ENCODE assay signal across 24 cellular contexts in genomic region chr6:15426395-15426794, GRCh38.
DNase-seq lines count a peak whose midpoint lies in the region; ATAC-seq and TF ChIP-seq lines count a peak whose summit lies in the region.
"Had no signal": no experiment of that assay in that cellular context is flagged by ENCODE, and none has a peak within 500 bp of the region (broad histone marks: within the 10 kb centered on the region; RNA-seq: fewer than 3 reads in every experiment).

No MANE protein-coding gene starts in this region.

- H3K9me3 Mint-ChIP-seq in nephron progenitor cell: no peaks in the 10 kb centered on the region
- H3K9me3 Mint-ChIP-seq in CD4-positive, alpha-beta memory T cell: no peaks in the 10 kb centered on the region
- H3K9me3 Mint-ChIP-seq in stimulated activated effector memory CD8-positive, alpha-beta T cell treated with anti-CD3 and anti-CD28 coated beads, Interleukin-12 subunit alpha, Interleukin-12 subunit beta, amount 100 ng/mL, for 72 hours: no peaks in the 10 kb centered on the region
- H3K9me3 Mint-ChIP-seq: activated T-helper 2 cell treated with anti-CD3 and anti-CD28 coated beads, Interferon-gamma antibody, Interleukin-2, Interleukin-4, amounts not matched to agents 10 μg/mL and 5 μg/mL and 100 μg/mL, durations not matched to agents 14 hours and 24 hours and 36 hours; stimulated activated naive CD8-positive, alpha-beta T cell treated with anti-CD3 and anti-CD28 coated beads, Interleukin-15, Interleukin-2, amounts not matched to agents 100 ng/mL and 50 ng/mL, for 24 hours; T-helper 2 cell treated with Interferon-gamma antibody and Interleukin-4, amounts not matched to agents 5 μg/mL and 100 μg/mL, for 36 hours had no signal

- POLR2A ChIA-PET in CD4-positive, alpha-beta memory T cell (lab: Charles Lee; ENCODE audit: partially characterized antibody): no interaction called here

- no peak for ATAC-seq in stimulated activated effector memory CD8-positive, alpha-beta T cell treated with anti-CD3 and anti-CD28 coated beads, Interleukin-12 subunit alpha, Interleukin-12 subunit beta, amount 100 ng/mL, for 72 hours
- ATAC-seq: right cardiac atrium, Right ventricle myocardium inferior had no signal

- no peak overlapping the region for H3K4me3 Mint-ChIP-seq in nephron progenitor cell
- H3K4me3 Mint-ChIP-seq in CD4-positive, alpha-beta memory T cell: no peak overlapping the region
- H3K4me3 Mint-ChIP-seq in stimulated activated effector memory CD8-positive, alpha-beta T cell treated with anti-CD3 and anti-CD28 coated beads, Interleukin-12 subunit alpha, Interleukin-12 subunit beta, amount 100 ng/mL, for 72 hours: no peak overlapping the region
- H3K4me3 Mint-ChIP-seq: activated naive CD8-positive, alpha-beta T cell; stimulated activated naive CD8-positive, alpha-beta T cell treated with anti-CD3 and anti-CD28 coated beads, Interleukin-15, Interleukin-2, amounts not matched to agents 100 ng/mL and 50 ng/mL, for 24 hours had no signal

- intact Hi-C loops in CD4-positive, alpha-beta memory T cell (cut with micrococcal nuclease): no loop called here

- DNase-seq in DMS53 treated with DMSO at 0.1 percent for 48 hours (lab: John Stamatoyannopoulos, UW; ENCODE audit: unreplicated experiment): peak; percentile 12
- DNase-seq in nephron progenitor cell: no peak
- DNase-seq in MG63: no peak
- DNase-seq in CD4-positive, alpha-beta memory T cell: no peak
- no peak for DNase-seq in stimulated activated effector memory CD8-positive, alpha-beta T cell treated with anti-CD3 and anti-CD28 coated beads, Interleukin-12 subunit alpha, Interleukin-12 subunit beta, amount 100 ng/mL, for 72 hours (ENCODE audit: low spot score in 2 of 2)
- DNase-seq: Caco-2; dorsolateral prefrontal cortex; heart right ventricle; KG1; NCI-H1694 treated with DMSO at 0.1 percent for 48 hours; NCI-H226; NCI-H82; OCI-M1; right cardiac atrium; stimulated activated CD4-positive, alpha-beta T cell treated with anti-CD3 and anti-CD28 coated beads, Interleukin-4, amount 100 ng/mL, for 4 hours had no signal

- H3K4me1 Mint-ChIP-seq in nephron progenitor cell: peaks cover 97% of the 10 kb centered on the region
- H3K4me1 Mint-ChIP-seq in CD4-positive, alpha-beta memory T cell: peaks cover 61 to 96% (median 72%) of the 10 kb centered on the region in 4 donors
- peaks cover 81% of the 10 kb centered on the region for H3K4me1 Mint-ChIP-seq in stimulated activated effector memory CD8-positive, alpha-beta T cell treated with anti-CD3 and anti-CD28 coated beads, Interleukin-12 subunit alpha, Interleukin-12 subunit beta, amount 100 ng/mL, for 72 hours

- peak overlapping the region; percentile 97 for H3K27ac Mint-ChIP-seq in nephron progenitor cell
- H3K27ac Mint-ChIP-seq in CD4-positive, alpha-beta memory T cell: no peak overlapping the region
- no peak overlapping the region for H3K27ac Mint-ChIP-seq in stimulated activated effector memory CD8-positive, alpha-beta T cell treated with anti-CD3 and anti-CD28 coated beads, Interleukin-12 subunit alpha, Interleukin-12 subunit beta, amount 100 ng/mL, for 72 hours
- H3K27ac Mint-ChIP-seq: activated naive CD8-positive, alpha-beta T cell; stimulated activated naive CD8-positive, alpha-beta T cell treated with anti-CD3 and anti-CD28 coated beads, Interleukin-15, Interleukin-2, amounts not matched to agents 100 ng/mL and 50 ng/mL, for 24 hours had no signal

- peaks cover 45% of the 10 kb centered on the region for H3K4me1 ChIP-seq in CD4-positive, alpha-beta memory T cell (ENCODE audit: insufficient read depth, low read length)

- H3K36me3 ChIP-seq in MG63: no peaks in the 10 kb centered on the region
- no peaks in the 10 kb centered on the region for H3K36me3 ChIP-seq in CD4-positive, alpha-beta memory T cell (ENCODE audit: insufficient read depth, low read length)
- H3K36me3 ChIP-seq: heart right ventricle had no signal

- H3K27me3 Mint-ChIP-seq in nephron progenitor cell (ENCODE audit: low read depth, poor library complexity): no peaks in the 10 kb centered on the region
- no peaks in the 10 kb centered on the region for H3K27me3 Mint-ChIP-seq in CD4-positive, alpha-beta memory T cell
- H3K27me3 Mint-ChIP-seq: activated naive CD8-positive, alpha-beta T cell; stimulated activated naive CD8-positive, alpha-beta T cell treated with anti-CD3 and anti-CD28 coated beads, Interleukin-15, Interleukin-2, amounts not matched to agents 100 ng/mL and 50 ng/mL, for 24 hours had no signal

- TF ChIP-seq CTCF in C4-2B (conservative IDR thresholded peaks at IDR 0.05) (no peak), VCaP (conservative IDR thresholded peaks at IDR 0.05) (no peak), nephron progenitor cell (IDR thresholded peaks at IDR 0.05) (no peak)

- no peaks in the 10 kb centered on the region for H3K27me3 ChIP-seq in MG63
- no peaks in the 10 kb centered on the region for H3K27me3 ChIP-seq in CD4-positive, alpha-beta memory T cell (ENCODE audit: insufficient read depth, low read length)
- H3K27me3 ChIP-seq: dorsolateral prefrontal cortex, heart right ventricle had no signal

- H3K36me3 Mint-ChIP-seq in nephron progenitor cell (ENCODE audit: low read depth): peaks cover 31% of the 10 kb centered on the region
- H3K36me3 Mint-ChIP-seq in CD4-positive, alpha-beta memory T cell: peaks cover 2 to 12% of the 10 kb centered on the region in 2 donors
- H3K36me3 Mint-ChIP-seq in stimulated activated effector memory CD8-positive, alpha-beta T cell treated with anti-CD3 and anti-CD28 coated beads, Interleukin-12 subunit alpha, Interleukin-12 subunit beta, amount 100 ng/mL, for 72 hours: peaks cover 43% of the 10 kb centered on the region

- H3K4me3 ChIP-seq in MG63: no peak overlapping the region
- H3K4me3 ChIP-seq in CD4-positive, alpha-beta memory T cell (ENCODE audit: low read length in 2 of 2): no peak overlapping the region
- H3K4me3 ChIP-seq: heart right ventricle had no signal

- peak overlapping the region; percentile 86 for H3K27ac ChIP-seq in C4-2B
- H3K27ac ChIP-seq in VCaP: peak overlapping the region; percentile 64
- no peak overlapping the region for H3K27ac ChIP-seq in CD4-positive, alpha-beta memory T cell (ENCODE audit: low read depth, low read length)
- H3K27ac ChIP-seq: epithelial cell of prostate, parathyroid adenoma had no signal

- CTCF ChIA-PET in CD4-positive, alpha-beta memory T cell (lab: Charles Lee; ENCODE audit: partially characterized antibody): interaction anchor here (1.3 kb wide), 1 partner anchor 12 kb away, joined by 4 read pairs; no protein-coding TSS in a partner anchor

- no peaks in the 10 kb centered on the region for H3K9me3 ChIP-seq in MG63
- no peaks in the 10 kb centered on the region for H3K9me3 ChIP-seq in CD4-positive, alpha-beta memory T cell (ENCODE audit: control insufficient read depth in 1 of 2, low read length in 2 of 2)
- H3K9me3 ChIP-seq: Caco-2, heart right ventricle had no signal
